1 cellular context compared by ENCODE assay signal in the genomic region with DNA sequence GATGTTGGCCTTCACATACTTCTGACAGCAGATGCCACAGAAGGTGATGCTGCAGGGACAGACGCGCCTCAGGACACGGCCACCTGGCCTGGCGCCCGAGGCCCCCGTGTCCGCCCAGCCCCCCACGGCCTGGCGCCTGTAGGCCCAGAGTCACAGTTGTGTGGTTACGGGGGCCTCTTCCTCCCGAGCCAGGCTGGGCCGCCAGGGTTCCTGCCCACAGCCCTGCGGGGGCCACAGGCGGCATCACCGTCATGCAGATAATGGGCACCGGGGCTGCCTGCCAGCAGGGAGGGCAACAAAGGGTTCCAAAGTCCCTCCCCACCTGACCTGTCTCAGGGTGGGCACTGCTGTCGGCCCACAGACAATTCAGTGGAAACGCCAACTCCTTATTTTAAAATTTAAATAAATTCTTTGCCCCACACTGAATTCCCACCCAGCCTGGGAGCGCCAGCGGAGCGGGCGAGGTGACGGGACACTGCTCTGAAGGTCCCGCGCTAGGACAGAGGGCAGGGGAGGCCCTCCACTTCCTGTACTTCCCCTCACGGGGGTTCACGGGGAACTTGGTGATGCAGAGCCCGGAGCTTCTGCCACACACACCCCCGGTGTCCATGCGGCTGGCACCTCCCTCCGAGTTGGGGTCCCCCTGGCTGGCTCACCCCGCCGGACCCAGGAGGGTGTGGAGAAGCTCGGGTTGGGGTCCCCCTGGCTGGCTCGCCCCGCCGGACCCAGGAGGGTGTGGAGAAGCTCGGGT.
TF ChIP-seq lines count a peak whose summit lies in the region.

No MANE protein-coding gene starts in this region.

TF ChIP-seq in GM23338, 12 proteins besides CTCF, POLR2A, EP300 and RAD21 (continued from another document):
- TF ChIP-seq, protein P1, sequence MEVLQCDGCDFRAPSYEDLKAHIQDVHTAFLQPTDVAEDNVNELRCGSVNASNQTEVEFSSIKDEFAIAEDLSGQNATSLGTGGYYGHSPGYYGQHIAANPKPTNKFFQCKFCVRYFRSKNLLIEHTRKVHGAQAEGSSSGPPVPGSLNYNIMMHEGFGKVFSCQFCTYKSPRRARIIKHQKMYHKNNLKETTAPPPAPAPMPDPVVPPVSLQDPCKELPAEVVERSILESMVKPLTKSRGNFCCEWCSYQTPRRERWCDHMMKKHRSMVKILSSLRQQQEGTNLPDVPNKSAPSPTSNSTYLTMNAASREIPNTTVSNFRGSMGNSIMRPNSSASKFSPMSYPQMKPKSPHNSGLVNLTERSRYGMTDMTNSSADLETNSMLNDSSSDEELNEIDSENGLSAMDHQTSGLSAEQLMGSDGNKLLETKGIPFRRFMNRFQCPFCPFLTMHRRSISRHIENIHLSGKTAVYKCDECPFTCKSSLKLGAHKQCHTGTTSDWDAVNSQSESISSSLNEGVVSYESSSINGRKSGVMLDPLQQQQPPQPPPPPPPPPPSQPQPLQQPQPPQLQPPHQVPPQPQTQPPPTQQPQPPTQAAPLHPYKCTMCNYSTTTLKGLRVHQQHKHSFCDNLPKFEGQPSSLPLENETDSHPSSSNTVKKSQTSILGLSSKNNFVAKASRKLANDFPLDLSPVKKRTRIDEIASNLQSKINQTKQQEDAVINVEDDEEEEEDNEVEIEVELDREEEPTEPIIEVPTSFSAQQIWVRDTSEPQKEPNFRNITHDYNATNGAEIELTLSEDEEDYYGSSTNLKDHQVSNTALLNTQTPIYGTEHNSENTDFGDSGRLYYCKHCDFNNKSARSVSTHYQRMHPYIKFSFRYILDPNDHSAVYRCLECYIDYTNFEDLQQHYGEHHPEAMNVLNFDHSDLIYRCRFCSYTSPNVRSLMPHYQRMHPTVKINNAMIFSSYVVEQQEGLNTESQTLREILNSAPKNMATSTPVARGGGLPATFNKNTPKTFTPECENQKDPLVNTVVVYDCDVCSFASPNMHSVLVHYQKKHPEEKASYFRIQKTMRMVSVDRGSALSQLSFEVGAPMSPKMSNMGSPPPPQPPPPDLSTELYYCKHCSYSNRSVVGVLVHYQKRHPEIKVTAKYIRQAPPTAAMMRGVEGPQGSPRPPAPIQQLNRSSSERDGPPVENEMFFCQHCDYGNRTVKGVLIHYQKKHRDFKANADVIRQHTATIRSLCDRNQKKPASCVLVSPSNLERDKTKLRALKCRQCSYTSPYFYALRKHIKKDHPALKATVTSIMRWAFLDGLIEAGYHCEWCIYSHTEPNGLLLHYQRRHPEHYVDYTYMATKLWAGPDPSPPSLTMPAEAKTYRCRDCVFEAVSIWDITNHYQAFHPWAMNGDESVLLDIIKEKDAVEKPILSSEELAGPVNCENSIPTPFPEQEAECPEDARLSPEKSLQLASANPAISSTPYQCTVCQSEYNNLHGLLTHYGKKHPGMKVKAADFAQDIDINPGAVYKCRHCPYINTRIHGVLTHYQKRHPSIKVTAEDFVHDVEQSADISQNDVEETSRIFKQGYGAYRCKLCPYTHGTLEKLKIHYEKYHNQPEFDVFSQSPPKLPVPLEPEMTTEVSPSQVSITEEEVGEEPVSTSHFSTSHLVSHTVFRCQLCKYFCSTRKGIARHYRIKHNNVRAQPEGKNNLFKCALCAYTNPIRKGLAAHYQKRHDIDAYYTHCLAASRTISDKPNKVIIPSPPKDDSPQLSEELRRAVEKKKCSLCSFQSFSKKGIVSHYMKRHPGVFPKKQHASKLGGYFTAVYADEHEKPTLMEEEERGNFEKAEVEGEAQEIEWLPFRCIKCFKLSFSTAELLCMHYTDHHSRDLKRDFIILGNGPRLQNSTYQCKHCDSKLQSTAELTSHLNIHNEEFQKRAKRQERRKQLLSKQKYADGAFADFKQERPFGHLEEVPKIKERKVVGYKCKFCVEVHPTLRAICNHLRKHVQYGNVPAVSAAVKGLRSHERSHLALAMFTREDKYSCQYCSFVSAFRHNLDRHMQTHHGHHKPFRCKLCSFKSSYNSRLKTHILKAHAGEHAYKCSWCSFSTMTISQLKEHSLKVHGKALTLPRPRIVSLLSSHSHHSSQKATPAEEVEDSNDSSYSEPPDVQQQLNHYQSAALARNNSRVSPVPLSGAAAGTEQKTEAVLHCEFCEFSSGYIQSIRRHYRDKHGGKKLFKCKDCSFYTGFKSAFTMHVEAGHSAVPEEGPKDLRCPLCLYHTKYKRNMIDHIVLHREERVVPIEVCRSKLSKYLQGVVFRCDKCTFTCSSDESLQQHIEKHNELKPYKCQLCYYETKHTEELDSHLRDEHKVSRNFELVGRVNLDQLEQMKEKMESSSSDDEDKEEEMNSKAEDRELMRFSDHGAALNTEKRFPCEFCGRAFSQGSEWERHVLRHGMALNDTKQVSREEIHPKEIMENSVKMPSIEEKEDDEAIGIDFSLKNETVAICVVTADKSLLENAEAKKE (CRISPR knock-in tag; IDR thresholded peaks at IDR 0.05), result no peak
- TF ChIP-seq NANOG (IDR thresholded peaks at IDR 0.05; ENCODE audit: borderline replicate concordance), result no peak
